2 cellular contexts compared by ENCODE assay signal in the genomic region with DNA sequence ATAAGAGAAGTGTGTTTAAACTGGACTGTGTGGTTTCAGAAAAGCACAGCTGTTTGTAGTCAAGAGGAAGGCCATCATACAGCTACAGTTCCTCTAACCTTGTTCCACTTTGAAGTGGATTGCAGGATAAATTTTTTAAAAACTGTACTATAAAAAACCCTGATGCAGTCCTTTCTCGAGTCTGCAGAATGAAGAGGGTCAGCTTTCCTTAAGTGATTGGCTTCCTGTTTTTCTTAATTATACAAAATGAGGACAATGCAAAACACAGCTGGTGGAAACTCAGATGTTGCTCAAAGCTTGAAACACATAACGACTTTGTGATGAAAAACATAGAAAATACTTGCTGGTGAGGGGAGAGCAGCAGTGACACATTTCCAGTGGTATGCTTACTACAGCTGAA.
TF ChIP-seq lines count a peak whose summit lies in the region.

No MANE protein-coding gene starts in this region.

TF ChIP-seq in GM23338, 12 proteins besides CTCF, POLR2A, EP300 and RAD21:
- TF ChIP-seq NANOG (IDR thresholded peaks at IDR 0.05; ENCODE audit: borderline replicate concordance) (no peak), EZH2phosphoT487 (IDR thresholded peaks at IDR 0.05; ENCODE audit: unreplicated experiment) (no peak), STAT1 (IDR thresholded peaks at IDR 0.05; ENCODE audit: unreplicated experiment) (no peak), EZH2 (IDR thresholded peaks at IDR 0.05; ENCODE audit: low read depth, unreplicated experiment) (no peak), CREB1 (CRISPR knock-in tag; IDR thresholded peaks at IDR 0.05; ENCODE audit: low read depth) (no peak), REST (IDR thresholded peaks at IDR 0.05; ENCODE audit: unreplicated experiment) (no peak), JUNB (IDR thresholded peaks at IDR 0.05; ENCODE audit: unreplicated experiment) (no peak), ZNF331 (CRISPR knock-in tag; IDR thresholded peaks at IDR 0.05; ENCODE audit: low read depth) (no peak), POLR2AphosphoS5 (IDR thresholded peaks at IDR 0.05; ENCODE audit: low read depth) (no peak)
- TF ChIP-seq, protein P1, sequence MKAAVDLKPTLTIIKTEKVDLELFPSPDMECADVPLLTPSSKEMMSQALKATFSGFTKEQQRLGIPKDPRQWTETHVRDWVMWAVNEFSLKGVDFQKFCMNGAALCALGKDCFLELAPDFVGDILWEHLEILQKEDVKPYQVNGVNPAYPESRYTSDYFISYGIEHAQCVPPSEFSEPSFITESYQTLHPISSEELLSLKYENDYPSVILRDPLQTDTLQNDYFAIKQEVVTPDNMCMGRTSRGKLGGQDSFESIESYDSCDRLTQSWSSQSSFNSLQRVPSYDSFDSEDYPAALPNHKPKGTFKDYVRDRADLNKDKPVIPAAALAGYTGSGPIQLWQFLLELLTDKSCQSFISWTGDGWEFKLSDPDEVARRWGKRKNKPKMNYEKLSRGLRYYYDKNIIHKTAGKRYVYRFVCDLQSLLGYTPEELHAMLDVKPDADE (IDR thresholded peaks at IDR 0.05): no peak
TF ChIP-seq in GM23338: peak in this region for 0.

TF ChIP-seq in H1, 55 proteins besides CTCF, POLR2A, EP300 and RAD21:
- no peak for TF ChIP-seq YY1 (IDR thresholded peaks at IDR 0.05; ENCODE audit: low read depth, low read length)
- TF ChIP-seq RNF2 (IDR thresholded peaks at IDR 0.05; ENCODE audit: borderline replicate concordance, low read depth, low read length, missing control alignments, poor library complexity, severe bottlenecking): no peak
- no peak for TF ChIP-seq ATF3 (IDR thresholded peaks at IDR 0.05; ENCODE audit: insufficient read depth, low read depth, low read length)
- TF ChIP-seq EZH2 (IDR thresholded peaks at IDR 0.05; ENCODE audit: low read depth, low read length, severe bottlenecking): no peak
- TF ChIP-seq KDM4A (IDR thresholded peaks at IDR 0.05; ENCODE audit: low read depth, low read length, severe bottlenecking): no peak
- TF ChIP-seq KDM5A (IDR thresholded peaks at IDR 0.05; ENCODE audit: low read length): no peak
- TF ChIP-seq SP1 (IDR thresholded peaks at IDR 0.05; ENCODE audit: low read depth, low read length): no peak
- no peak for TF ChIP-seq CBX8 (IDR thresholded peaks at IDR 0.05; ENCODE audit: borderline replicate concordance, low read depth, low read length)
- TF ChIP-seq SIN3A (conservative IDR thresholded peaks at IDR 0.05 in 1 of 2, IDR thresholded peaks at IDR 0.05 in 1 of 2; ENCODE audit: low read depth in 1 of 2, low read length in 2 of 2): no peak
- TF ChIP-seq SP2 (IDR thresholded peaks at IDR 0.05; ENCODE audit: low read length): no peak
- no peak for TF ChIP-seq TEAD4 (IDR thresholded peaks at IDR 0.05; ENCODE audit: low read depth, low read length)
